Comparison of ENCODE assay signal across 9 cellular contexts in genomic region chr2:61694312-61695274, GRCh38.
A peak's percentile ranks its signal among the peaks of the same experiment; 100 is the strongest.
DNase-seq lines count a peak whose midpoint lies in the region; ATAC-seq, FAIRE-seq and TF ChIP-seq lines count a peak whose summit lies in the region.
"Had no signal": no experiment of that assay in that cellular context is flagged by ENCODE, and none has a peak within 500 bp of the region (broad histone marks: within the 10 kb centered on the region; RNA-seq: fewer than 3 reads in every experiment).

No MANE protein-coding gene starts in this region.

- H3K36me3 ChIP-seq in kidney (ENCODE audit: control insufficient read depth in 1 of 2, insufficient read depth in 2 of 2, low read length in 2 of 2), result no peaks in the 10 kb centered on the region

- no peaks in the 10 kb centered on the region for H3K9me3 ChIP-seq in kidney (ENCODE audit: control insufficient read depth in 1 of 2, low read length in 2 of 2)

- peak; percentile 36 to 93 (median 70) for DNase-seq in NCI-H1417 (lab: John Stamatoyannopoulos, UW)
- DNase-seq in NCI-H1417 treated with DMSO at 0.1 percent for 48 hours (lab: John Stamatoyannopoulos, UW), result no peak
- peak; percentile 27 for DNase-seq in NCI-H2081 treated with DMSO at 0.1 percent for 48 hours (lab: John Stamatoyannopoulos, UW)
- DNase-seq in activated CD4-positive, CD25-positive, alpha-beta regulatory T cell treated with anti-CD3 and anti-CD28 coated beads, Interleukin-2, amount 50 U/mL, for 16 hours (ENCODE audit: low read depth, low spot score), result peak; percentile 68
- peak; percentile 89 for DNase-seq in cerebellar cortex (ENCODE audit: low spot score)
- DNase-seq in kidney, result peak; percentile 98
- peak; percentile 71 to 73 for DNase-seq in stimulated activated CD4-positive, alpha-beta T cell treated with anti-CD3 and anti-CD28 coated beads, Interleukin-15, amount 100 ng/mL, for 1 hour (ENCODE audit: low read depth in 1 of 2, low spot score in 1 of 2)

- peak overlapping the region; percentile 91 to 92 for H3K27ac ChIP-seq in kidney (ENCODE audit: low read depth in 2 of 2, low read length in 2 of 2)

- peaks cover 0 to 6% of the 10 kb centered on the region in 2 donors for H3K4me1 ChIP-seq in kidney (ENCODE audit: control insufficient read depth in 1 of 2, insufficient read depth in 1 of 2, low read depth in 1 of 2, low read length in 2 of 2)

- peak overlapping the region; percentile 74 to 82 for H3K9ac ChIP-seq in kidney (ENCODE audit: low read length in 2 of 2)

- peak; percentile 88 for ATAC-seq in HG02884 (IDR thresholded peaks at IDR 0.05; ENCODE audit: unreplicated experiment)

- intact Hi-C loops in kidney (cut with DNase I), result no loop called here

- TF ChIP-seq CTCF in kidney (IDR thresholded peaks at IDR 0.05; ENCODE audit: borderline replicate concordance, extremely low read depth, insufficient read depth), result peak; percentile 29

- peak overlapping the region; percentile 76 to 93 for H3K4me3 ChIP-seq in kidney (ENCODE audit: low read length in 2 of 2)

- no peak for FAIRE-seq in kidney (lab: Jason Lieb, UNC)
- FAIRE-seq: A204.1 had no signal
